Comparison of ENCODE assay signal across 1 cellular context in the genomic region with DNA sequence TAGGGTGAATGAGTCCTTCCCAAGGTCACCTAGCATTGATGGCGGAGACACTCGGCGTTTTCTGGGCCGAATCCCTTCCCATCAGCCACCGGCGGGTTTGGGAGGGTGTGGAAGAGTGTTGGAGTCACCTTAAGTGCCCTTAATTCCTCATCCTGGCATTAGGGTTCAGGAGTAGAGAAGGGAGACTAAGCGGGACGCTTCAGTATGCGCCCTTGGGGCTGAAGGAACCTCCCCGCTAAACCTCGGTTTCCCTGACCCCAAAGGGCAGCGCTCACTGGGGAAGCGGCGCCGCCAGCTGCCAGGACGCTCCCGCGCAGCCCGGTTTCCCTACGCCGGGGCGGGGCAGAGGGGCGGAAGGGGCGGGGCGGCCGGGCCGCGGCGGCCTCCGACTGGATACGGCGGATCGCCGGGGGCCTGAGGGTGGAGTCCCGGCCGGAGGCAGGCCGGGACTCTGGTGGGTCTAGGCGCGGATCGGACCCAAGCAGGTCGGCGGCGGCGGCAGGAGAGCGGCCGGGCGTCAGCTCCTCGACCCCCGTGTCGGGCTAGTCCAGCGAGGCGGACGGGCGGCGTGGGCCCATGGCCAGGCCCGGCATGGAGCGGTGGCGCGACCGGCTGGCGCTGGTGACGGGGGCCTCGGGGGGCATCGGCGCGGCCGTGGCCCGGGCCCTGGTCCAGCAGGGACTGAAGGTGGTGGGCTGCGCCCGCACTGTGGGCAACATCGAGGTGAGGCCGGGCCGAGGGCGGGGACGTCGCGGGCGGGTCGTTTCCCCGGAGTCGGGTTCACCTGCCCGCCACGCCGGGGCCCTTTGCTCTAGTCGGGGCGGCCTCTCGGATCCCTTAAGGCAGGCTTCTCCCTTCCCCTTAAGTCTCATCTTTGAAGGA.
A peak's percentile ranks its signal among the peaks of the same experiment; 100 is the strongest.
TF ChIP-seq lines count a peak whose summit lies in the region.

A gene with protein sequence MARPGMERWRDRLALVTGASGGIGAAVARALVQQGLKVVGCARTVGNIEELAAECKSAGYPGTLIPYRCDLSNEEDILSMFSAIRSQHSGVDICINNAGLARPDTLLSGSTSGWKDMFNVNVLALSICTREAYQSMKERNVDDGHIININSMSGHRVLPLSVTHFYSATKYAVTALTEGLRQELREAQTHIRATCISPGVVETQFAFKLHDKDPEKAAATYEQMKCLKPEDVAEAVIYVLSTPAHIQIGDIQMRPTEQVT (plus strand): TSS at position 446 of the 882 bp plus-strand sequence. CDS start 131 bp downstream, at position 577.

TF ChIP-seq in K562, 482 proteins besides CTCF, POLR2A, EP300 and RAD21 (continued from another document and continues in another):
- TF ChIP-seq, protein P1, sequence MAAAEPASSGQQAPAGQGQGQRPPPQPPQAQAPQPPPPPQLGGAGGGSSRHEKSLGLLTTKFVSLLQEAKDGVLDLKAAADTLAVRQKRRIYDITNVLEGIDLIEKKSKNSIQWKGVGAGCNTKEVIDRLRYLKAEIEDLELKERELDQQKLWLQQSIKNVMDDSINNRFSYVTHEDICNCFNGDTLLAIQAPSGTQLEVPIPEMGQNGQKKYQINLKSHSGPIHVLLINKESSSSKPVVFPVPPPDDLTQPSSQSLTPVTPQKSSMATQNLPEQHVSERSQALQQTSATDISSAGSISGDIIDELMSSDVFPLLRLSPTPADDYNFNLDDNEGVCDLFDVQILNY (CRISPR knock-in tag; IDR thresholded peaks at IDR 0.05): no peak
- TF ChIP-seq ZNF347 (CRISPR knock-in tag; IDR thresholded peaks at IDR 0.05; ENCODE audit: low read depth) (no peak), SMC3 (conservative IDR thresholded peaks at IDR 0.05; ENCODE audit: insufficient read depth, low read depth, low read length) (no peak), ZNF143 (CRISPR knock-in tag; IDR thresholded peaks at IDR 0.05) (no peak), POLR2AphosphoS2 (IDR thresholded peaks at IDR 0.05; ENCODE audit: low read length) (peak; percentile 68; the same call in 1 of the 2 replicates), ZNF583 (CRISPR knock-in tag; IDR thresholded peaks at IDR 0.05) (no peak), RBM22 (IDR thresholded peaks at IDR 0.05; ENCODE audit: low read depth, low read length, poor library complexity, severe bottlenecking) (peak; percentile 89), CHD2 (IDR thresholded peaks at IDR 0.05; ENCODE audit: low read depth, low read length) (no peak), CC2D1A (IDR thresholded peaks at IDR 0.05) (no peak), RBM15 (IDR thresholded peaks at IDR 0.05; ENCODE audit: insufficient read depth, low read length) (no peak), NR3C1 (CRISPR knock-in tag; IDR thresholded peaks at IDR 0.05) (no peak), IFI16 (CRISPR knock-in tag; IDR thresholded peaks at IDR 0.05) (no peak), ZNF12 (CRISPR knock-in tag; IDR thresholded peaks at IDR 0.05) (no peak), SUPT5H (IDR thresholded peaks at IDR 0.05) (peak; percentile 75), ZNF316 (IDR thresholded peaks at IDR 0.05) (no peak), RFX1 (IDR thresholded peaks at IDR 0.05) (no peak), ZFP36 (IDR thresholded peaks at IDR 0.05; ENCODE audit: low read depth, low read length, partially characterized antibody) (no peak), NFIC (IDR thresholded peaks at IDR 0.05) (no peak), FOXM1 (IDR thresholded peaks at IDR 0.05; ENCODE audit: low read depth) (no peak), FOXM1 (CRISPR knock-in tag; IDR thresholded peaks at IDR 0.05; ENCODE audit: low read depth) (no peak), GABPA (tag; conservative IDR thresholded peaks at IDR 0.05; ENCODE audit: low read depth) (peak; percentile 80), ZFP30 (CRISPR knock-in tag; IDR thresholded peaks at IDR 0.05; ENCODE audit: borderline replicate concordance) (no peak), SMARCE1 (IDR thresholded peaks at IDR 0.05) (no peak), ZNF124 (CRISPR knock-in tag; IDR thresholded peaks at IDR 0.05) (no peak), KDM2B (CRISPR knock-in tag; IDR thresholded peaks at IDR 0.05) (0 out of 2 replicates have a peak, but pooled peaks have one; percentile 13), POLR3A (IDR thresholded peaks at IDR 0.05; ENCODE audit: borderline replicate concordance, extremely low read depth, insufficient read depth, insufficient read length) (no peak), E2F3 (CRISPR knock-in tag; IDR thresholded peaks at IDR 0.05) (no peak), GATA2 (CRISPR knock-in tag; IDR thresholded peaks at IDR 0.05) (no peak), RCOR1 (IDR thresholded peaks at IDR 0.05; ENCODE audit: borderline replicate concordance in 1 of 2, low read depth in 2 of 2, low read length in 2 of 2) (no peak), PRMT5 (CRISPR knock-in tag; IDR thresholded peaks at IDR 0.05) (no peak), PHF8 (IDR thresholded peaks at IDR 0.05; ENCODE audit: borderline replicate concordance, low read length) (peak; percentile 71; the same call in 1 of the 2 replicates), TAL1 (IDR thresholded peaks at IDR 0.05) (no peak), PTBP1 (IDR thresholded peaks at IDR 0.05; ENCODE audit: low read depth, low read length) (no peak), TOE1 (IDR thresholded peaks at IDR 0.05; ENCODE audit: borderline replicate concordance) (0 out of 2 replicates have a peak, but pooled peaks have one; percentile 31), TOE1 (CRISPR knock-in tag; IDR thresholded peaks at IDR 0.05; ENCODE audit: borderline replicate concordance, low read depth) (no peak), HDAC2 (IDR thresholded peaks at IDR 0.05) (no peak), ZNF23 (CRISPR knock-in tag; IDR thresholded peaks at IDR 0.05) (no peak), LARP7 (IDR thresholded peaks at IDR 0.05) (no peak), NRF1 (conservative IDR thresholded peaks at IDR 0.05 in 1 of 2, IDR thresholded peaks at IDR 0.05 in 1 of 2) (peak; percentile 85 to 86), PPARD (CRISPR knock-in tag; IDR thresholded peaks at IDR 0.05) (no peak), ZBTB1 (CRISPR knock-in tag; IDR thresholded peaks at IDR 0.05; ENCODE audit: borderline replicate concordance, low read depth) (no peak), ZC3H4 (CRISPR knock-in tag; IDR thresholded peaks at IDR 0.05; ENCODE audit: borderline replicate concordance) (no peak), ZNF197 (CRISPR knock-in tag; IDR thresholded peaks at IDR 0.05; ENCODE audit: low read depth) (no peak)
- TF ChIP-seq, protein P2, sequence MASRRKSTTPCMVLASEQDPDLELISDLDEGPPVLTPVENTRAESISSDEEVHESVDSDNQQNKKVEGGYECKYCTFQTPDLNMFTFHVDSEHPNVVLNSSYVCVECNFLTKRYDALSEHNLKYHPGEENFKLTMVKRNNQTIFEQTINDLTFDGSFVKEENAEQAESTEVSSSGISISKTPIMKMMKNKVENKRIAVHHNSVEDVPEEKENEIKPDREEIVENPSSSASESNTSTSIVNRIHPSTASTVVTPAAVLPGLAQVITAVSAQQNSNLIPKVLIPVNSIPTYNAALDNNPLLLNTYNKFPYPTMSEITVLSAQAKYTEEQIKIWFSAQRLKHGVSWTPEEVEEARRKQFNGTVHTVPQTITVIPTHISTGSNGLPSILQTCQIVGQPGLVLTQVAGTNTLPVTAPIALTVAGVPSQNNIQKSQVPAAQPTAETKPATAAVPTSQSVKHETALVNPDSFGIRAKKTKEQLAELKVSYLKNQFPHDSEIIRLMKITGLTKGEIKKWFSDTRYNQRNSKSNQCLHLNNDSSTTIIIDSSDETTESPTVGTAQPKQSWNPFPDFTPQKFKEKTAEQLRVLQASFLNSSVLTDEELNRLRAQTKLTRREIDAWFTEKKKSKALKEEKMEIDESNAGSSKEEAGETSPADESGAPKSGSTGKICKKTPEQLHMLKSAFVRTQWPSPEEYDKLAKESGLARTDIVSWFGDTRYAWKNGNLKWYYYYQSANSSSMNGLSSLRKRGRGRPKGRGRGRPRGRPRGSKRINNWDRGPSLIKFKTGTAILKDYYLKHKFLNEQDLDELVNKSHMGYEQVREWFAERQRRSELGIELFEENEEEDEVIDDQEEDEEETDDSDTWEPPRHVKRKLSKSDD (conservative IDR thresholded peaks at IDR 0.05; ENCODE audit: low read length): no peak
- TF ChIP-seq, protein P3, sequence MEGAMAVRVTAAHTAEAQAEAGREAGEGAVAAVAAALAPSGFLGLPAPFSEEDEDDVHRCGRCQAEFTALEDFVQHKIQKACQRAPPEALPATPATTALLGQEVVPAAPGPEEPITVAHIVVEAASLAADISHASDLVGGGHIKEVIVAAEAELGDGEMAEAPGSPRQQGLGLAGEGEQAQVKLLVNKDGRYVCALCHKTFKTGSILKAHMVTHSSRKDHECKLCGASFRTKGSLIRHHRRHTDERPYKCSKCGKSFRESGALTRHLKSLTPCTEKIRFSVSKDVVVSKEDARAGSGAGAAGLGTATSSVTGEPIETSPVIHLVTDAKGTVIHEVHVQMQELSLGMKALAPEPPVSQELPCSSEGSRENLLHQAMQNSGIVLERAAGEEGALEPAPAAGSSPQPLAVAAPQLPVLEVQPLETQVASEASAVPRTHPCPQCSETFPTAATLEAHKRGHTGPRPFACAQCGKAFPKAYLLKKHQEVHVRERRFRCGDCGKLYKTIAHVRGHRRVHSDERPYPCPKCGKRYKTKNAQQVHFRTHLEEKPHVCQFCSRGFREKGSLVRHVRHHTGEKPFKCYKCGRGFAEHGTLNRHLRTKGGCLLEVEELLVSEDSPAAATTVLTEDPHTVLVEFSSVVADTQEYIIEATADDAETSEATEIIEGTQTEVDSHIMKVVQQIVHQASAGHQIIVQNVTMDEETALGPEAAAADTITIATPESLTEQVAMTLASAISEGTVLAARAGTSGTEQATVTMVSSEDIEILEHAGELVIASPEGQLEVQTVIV (CRISPR knock-in tag; IDR thresholded peaks at IDR 0.05; ENCODE audit: borderline replicate concordance): no peak
- TF ChIP-seq, protein P4, sequence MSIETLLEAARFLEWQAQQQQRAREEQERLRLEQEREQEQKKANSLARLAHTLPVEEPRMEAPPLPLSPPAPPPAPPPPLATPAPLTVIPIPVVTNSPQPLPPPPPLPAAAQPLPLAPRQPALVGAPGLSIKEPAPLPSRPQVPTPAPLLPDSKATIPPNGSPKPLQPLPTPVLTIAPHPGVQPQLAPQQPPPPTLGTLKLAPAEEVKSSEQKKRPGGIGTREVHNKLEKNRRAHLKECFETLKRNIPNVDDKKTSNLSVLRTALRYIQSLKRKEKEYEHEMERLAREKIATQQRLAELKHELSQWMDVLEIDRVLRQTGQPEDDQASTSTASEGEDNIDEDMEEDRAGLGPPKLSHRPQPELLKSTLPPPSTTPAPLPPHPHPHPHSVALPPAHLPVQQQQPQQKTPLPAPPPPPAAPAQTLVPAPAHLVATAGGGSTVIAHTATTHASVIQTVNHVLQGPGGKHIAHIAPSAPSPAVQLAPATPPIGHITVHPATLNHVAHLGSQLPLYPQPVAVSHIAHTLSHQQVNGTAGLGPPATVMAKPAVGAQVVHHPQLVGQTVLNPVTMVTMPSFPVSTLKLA (conservative IDR thresholded peaks at IDR 0.05): peak in 1 of 2 experiments; percentile 9; a peak in 1 of 4 replicates
- TF ChIP-seq, protein P5, sequence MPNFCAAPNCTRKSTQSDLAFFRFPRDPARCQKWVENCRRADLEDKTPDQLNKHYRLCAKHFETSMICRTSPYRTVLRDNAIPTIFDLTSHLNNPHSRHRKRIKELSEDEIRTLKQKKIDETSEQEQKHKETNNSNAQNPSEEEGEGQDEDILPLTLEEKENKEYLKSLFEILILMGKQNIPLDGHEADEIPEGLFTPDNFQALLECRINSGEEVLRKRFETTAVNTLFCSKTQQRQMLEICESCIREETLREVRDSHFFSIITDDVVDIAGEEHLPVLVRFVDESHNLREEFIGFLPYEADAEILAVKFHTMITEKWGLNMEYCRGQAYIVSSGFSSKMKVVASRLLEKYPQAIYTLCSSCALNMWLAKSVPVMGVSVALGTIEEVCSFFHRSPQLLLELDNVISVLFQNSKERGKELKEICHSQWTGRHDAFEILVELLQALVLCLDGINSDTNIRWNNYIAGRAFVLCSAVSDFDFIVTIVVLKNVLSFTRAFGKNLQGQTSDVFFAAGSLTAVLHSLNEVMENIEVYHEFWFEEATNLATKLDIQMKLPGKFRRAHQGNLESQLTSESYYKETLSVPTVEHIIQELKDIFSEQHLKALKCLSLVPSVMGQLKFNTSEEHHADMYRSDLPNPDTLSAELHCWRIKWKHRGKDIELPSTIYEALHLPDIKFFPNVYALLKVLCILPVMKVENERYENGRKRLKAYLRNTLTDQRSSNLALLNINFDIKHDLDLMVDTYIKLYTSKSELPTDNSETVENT (CRISPR knock-in tag; IDR thresholded peaks at IDR 0.05): peak; percentile 56
- TF ChIP-seq, protein P6, sequence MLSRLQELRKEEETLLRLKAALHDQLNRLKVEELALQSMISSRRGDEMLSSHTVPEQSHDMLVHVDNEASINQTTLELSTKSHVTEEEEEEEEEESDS (CRISPR knock-in tag; IDR thresholded peaks at IDR 0.05): no peak
- TF ChIP-seq, protein P7, sequence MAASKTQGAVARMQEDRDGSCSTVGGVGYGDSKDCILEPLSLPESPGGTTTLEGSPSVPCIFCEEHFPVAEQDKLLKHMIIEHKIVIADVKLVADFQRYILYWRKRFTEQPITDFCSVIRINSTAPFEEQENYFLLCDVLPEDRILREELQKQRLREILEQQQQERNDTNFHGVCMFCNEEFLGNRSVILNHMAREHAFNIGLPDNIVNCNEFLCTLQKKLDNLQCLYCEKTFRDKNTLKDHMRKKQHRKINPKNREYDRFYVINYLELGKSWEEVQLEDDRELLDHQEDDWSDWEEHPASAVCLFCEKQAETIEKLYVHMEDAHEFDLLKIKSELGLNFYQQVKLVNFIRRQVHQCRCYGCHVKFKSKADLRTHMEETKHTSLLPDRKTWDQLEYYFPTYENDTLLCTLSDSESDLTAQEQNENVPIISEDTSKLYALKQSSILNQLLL (CRISPR knock-in tag; IDR thresholded peaks at IDR 0.05; ENCODE audit: borderline replicate concordance): no peak
- TF ChIP-seq, protein P8, sequence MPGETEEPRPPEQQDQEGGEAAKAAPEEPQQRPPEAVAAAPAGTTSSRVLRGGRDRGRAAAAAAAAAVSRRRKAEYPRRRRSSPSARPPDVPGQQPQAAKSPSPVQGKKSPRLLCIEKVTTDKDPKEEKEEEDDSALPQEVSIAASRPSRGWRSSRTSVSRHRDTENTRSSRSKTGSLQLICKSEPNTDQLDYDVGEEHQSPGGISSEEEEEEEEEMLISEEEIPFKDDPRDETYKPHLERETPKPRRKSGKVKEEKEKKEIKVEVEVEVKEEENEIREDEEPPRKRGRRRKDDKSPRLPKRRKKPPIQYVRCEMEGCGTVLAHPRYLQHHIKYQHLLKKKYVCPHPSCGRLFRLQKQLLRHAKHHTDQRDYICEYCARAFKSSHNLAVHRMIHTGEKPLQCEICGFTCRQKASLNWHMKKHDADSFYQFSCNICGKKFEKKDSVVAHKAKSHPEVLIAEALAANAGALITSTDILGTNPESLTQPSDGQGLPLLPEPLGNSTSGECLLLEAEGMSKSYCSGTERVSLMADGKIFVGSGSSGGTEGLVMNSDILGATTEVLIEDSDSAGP (CRISPR knock-in tag; IDR thresholded peaks at IDR 0.05): no peak
- TF ChIP-seq, protein P9, sequence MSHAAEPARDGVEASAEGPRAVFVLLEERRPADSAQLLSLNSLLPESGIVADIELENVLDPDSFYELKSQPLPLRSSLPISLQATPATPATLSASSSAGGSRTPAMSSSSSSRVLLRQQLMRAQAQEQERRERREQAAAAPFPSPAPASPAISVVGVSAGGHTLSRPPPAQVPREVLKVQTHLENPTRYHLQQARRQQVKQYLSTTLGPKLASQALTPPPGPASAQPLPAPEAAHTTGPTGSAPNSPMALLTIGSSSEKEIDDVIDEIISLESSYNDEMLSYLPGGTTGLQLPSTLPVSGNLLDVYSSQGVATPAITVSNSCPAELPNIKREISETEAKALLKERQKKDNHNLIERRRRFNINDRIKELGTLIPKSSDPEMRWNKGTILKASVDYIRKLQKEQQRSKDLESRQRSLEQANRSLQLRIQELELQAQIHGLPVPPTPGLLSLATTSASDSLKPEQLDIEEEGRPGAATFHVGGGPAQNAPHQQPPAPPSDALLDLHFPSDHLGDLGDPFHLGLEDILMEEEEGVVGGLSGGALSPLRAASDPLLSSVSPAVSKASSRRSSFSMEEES (CRISPR knock-in tag; IDR thresholded peaks at IDR 0.05): no peak
